ENCODE assay signal across 16 cellular contexts in the genomic region with DNA sequence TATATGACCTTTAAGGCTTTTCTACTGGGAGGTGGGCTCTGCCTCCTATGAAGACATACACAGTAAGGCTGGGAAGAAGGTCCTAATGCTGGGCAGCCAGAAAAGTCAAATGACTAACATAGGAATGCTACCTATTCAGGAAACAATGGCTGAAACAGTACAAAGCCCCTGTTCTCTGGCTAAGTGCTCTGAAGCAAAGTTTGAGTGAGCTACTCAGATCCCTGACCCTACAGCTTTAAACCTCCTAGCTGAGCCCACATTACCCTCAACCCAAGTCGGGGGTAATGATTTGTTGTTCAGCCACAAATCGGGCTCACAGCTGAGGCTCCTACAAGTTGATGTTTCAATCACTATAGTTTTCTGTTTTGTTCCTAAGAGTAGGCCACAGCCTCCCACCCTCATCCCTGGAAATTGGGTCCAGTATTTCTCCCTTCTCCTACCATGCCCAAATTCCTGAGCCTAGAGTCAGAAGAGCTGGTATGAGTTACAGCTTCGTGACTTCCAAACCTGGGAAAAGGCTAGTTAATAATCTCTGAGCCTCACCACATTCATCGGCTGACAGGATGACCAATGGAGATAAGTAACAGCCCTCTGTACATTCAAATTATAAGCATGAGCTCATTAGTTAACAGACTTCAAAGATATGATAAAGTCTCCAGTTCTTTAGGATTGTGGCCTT. TPM values are rescaled to one million over a fixed set of nuclear protein-coding genes. Genes with fewer than 3 reads are reported as not detected.
DNase-seq lines count a peak whose midpoint lies in the region; ATAC-seq and TF ChIP-seq lines count a peak whose summit lies in the region.
"Had no signal": no experiment of that assay in that cellular context is flagged by ENCODE, and none has a peak within 500 bp of the region (broad histone marks: within the 10 kb centered on the region; RNA-seq: fewer than 3 reads in every experiment).

No MANE protein-coding gene starts in this region.

- no peak overlapping the region for H3K4me2 ChIP-seq in GM23248 (ENCODE audit: unreplicated experiment)
- H3K4me2 ChIP-seq in osteoblast (ENCODE audit: insufficient read depth, low read length), result no peak overlapping the region
- H3K4me2 ChIP-seq: BLaER1 had no signal

- H3K36me3 Mint-ChIP-seq in WTC11, result peaks cover 4% of the 10 kb centered on the region; the same call in 1 of the 2 replicates
- H3K36me3 Mint-ChIP-seq in activated naive CD4-positive, alpha-beta T cell treated with anti-CD3 and anti-CD28 coated beads, Interleukin-2, amount 50 U/mL, for 72 hours, result no peaks in the 10 kb centered on the region

- ATAC-seq in WTC11 (peak; percentile 50; the same call in 1 of the 2 replicates), foreskin keratinocyte (peak; percentile 45)
- no peak for ATAC-seq in activated naive CD4-positive, alpha-beta T cell treated with anti-CD3 and anti-CD28 coated beads, Interleukin-2, amount 50 U/mL, for 72 hours
- ATAC-seq: right cardiac atrium had no signal

- WGBS in GM23248 (ENCODE audit: low coverage in 1 of 2, low lambda C conversion rate in 2 of 2, missing lambda C conversion rate in 2 of 2), 2 experiments, result 87 to 89% methylated on average over 4 of the region's 4 CpGs

- TF ChIP-seq CTCF in WTC11 (IDR thresholded peaks at IDR 0.05), result no peak
- no peak for TF ChIP-seq CTCF in foreskin keratinocyte (conservative IDR thresholded peaks at IDR 0.05)
- TF ChIP-seq CTCF in osteoblast (IDR thresholded peaks at IDR 0.05; ENCODE audit: extremely low read depth, low read depth, low read length), result no peak

- H3K9me3 ChIP-seq in GM23248 (ENCODE audit: low read depth) (no peaks in the 10 kb centered on the region), osteoblast (ENCODE audit: low read depth, low read length) (no peaks in the 10 kb centered on the region), SJCRH30 (replicated peaks) (no peaks in the 10 kb centered on the region)
- H3K9me3 ChIP-seq: BLaER1 had no signal

- no peaks in the 10 kb centered on the region for H3F3A ChIP-seq in GM23248 (ENCODE audit: insufficient read depth)

- peak overlapping the region; percentile 53; the same call in 1 of the 2 replicates for H3K27ac Mint-ChIP-seq in WTC11
- no peak overlapping the region for H3K27ac Mint-ChIP-seq in activated naive CD4-positive, alpha-beta T cell treated with anti-CD3 and anti-CD28 coated beads, Interleukin-2, amount 50 U/mL, for 72 hours

- no peaks in the 10 kb centered on the region for H3K27me3 ChIP-seq in GM23248 (replicated peaks; ENCODE audit: insufficient read depth)
- no peaks in the 10 kb centered on the region for H3K27me3 ChIP-seq in foreskin keratinocyte
- no peaks in the 10 kb centered on the region for H3K27me3 ChIP-seq in osteoblast (ENCODE audit: insufficient read depth, low read length)
- H3K27me3 ChIP-seq in SJCRH30, result no peaks in the 10 kb centered on the region
- H3K27me3 ChIP-seq: BLaER1 had no signal

- CTCF ChIA-PET in WTC11 (lab: Charles Lee), result interaction anchor here (1.3 kb wide), 1 partner anchor 14 kb away, joined by 3 read pairs; no protein-coding TSS in a partner anchor

- H4K20me1 ChIP-seq in GM23248 (ENCODE audit: insufficient read depth), result no peaks in the 10 kb centered on the region
- H4K20me1 ChIP-seq in osteoblast (ENCODE audit: insufficient read depth, low read length), result peaks cover 5% of the 10 kb centered on the region

- H3K27ac ChIP-seq in GM23248 (peak overlapping the region; percentile 51), foreskin keratinocyte (no peak overlapping the region), osteoblast (ENCODE audit: low read depth, low read length) (peak overlapping the region; percentile 84), SJCRH30 (no peak overlapping the region)
- H3K27ac ChIP-seq: BLaER1 had no signal

- H3K4me1 ChIP-seq in GM23248 (ENCODE audit: insufficient read depth) (peaks cover 11% of the 10 kb centered on the region; the same call in 1 of the 2 replicates), foreskin keratinocyte (no peaks in the 10 kb centered on the region), osteoblast (ENCODE audit: insufficient read depth, low read length) (peaks cover 14% of the 10 kb centered on the region), SJCRH30 (no peaks in the 10 kb centered on the region)

- DNase-seq in GM23248 (peak; percentile 46), WTC11 (ENCODE audit: low spot score) (no peak), foreskin keratinocyte (no peak), osteoblast (ENCODE audit: insufficient read length, low spot score, missing footprints) (no peak), middle frontal gyrus (ENCODE audit: extremely low spot score, low spot score) (no peak), NCI-H1105 (lab: John Stamatoyannopoulos, UW) (no peak), SJCRH30 (no peak)
- DNase-seq in activated naive CD4-positive, alpha-beta T cell treated with anti-CD3 and anti-CD28 coated beads, Interleukin-2, amount 50 U/mL, for 72 hours (ENCODE audit: low spot score in 2 of 2), result no peak
- DNase-seq: activated gamma-delta T cell treated with Interleukin-2 at 50 U/mL for 16 hours; NCI-H748 treated with DMSO at 0.1 percent for 48 hours; right cardiac atrium; stimulated activated CD4-positive, alpha-beta T cell treated with anti-CD3 and anti-CD28 coated beads, Interleukin-2, amount 100 ng/mL, for 48 hours; stimulated activated CD8-positive, alpha-beta memory T cell treated with anti-CD3 and anti-CD28 coated beads, Interleukin-4, amount 100 ng/mL, for 48 hours; SW 1271 had no signal

- H3K4me3 ChIP-seq in GM23248 (no peak overlapping the region), osteoblast (ENCODE audit: insufficient read depth, low read length) (no peak overlapping the region), SJCRH30 (no peak overlapping the region)
- H3K4me3 ChIP-seq: BLaER1, lung had no signal

- no peaks in the 10 kb centered on the region for H3K9me3 Mint-ChIP-seq in WTC11
- H3K9me3 Mint-ChIP-seq in activated naive CD4-positive, alpha-beta T cell treated with anti-CD3 and anti-CD28 coated beads, Interleukin-2, amount 50 U/mL, for 72 hours, result no peaks in the 10 kb centered on the region

- H3K9me2 ChIP-seq in GM23248 (ENCODE audit: insufficient read depth), result no peaks in the 10 kb centered on the region

- POLR2A ChIA-PET in WTC11 (lab: Charles Lee), result no interaction called here

- H3K4me3 Mint-ChIP-seq in WTC11, result no peak overlapping the region

- no peak overlapping the region for H2AFZ ChIP-seq in GM23248
- H2AFZ ChIP-seq in osteoblast (ENCODE audit: low read length), result no peak overlapping the region

- H3K79me2 ChIP-seq in GM23248 (ENCODE audit: insufficient read depth), result peaks cover 77% of the 10 kb centered on the region
- H3K79me2 ChIP-seq in osteoblast (ENCODE audit: insufficient read depth, low read length), result peaks cover 17% of the 10 kb centered on the region

- H3K4me1 Mint-ChIP-seq in WTC11, result peaks cover 2% of the 10 kb centered on the region; the same call in 1 of the 2 replicates

- H3K36me3 ChIP-seq in GM23248 (ENCODE audit: low read depth), result 0 out of 2 replicates have a peak, but pooled peaks cover 7% of the 10 kb centered on the region
- H3K36me3 ChIP-seq in osteoblast (ENCODE audit: insufficient read depth, low read length), result no peaks in the 10 kb centered on the region
- peaks cover 10% of the 10 kb centered on the region for H3K36me3 ChIP-seq in SJCRH30

- H3K27me3 Mint-ChIP-seq in WTC11 (ENCODE audit: low read depth), result no peaks in the 10 kb centered on the region

- no peak overlapping the region for H3K9ac ChIP-seq in GM23248
- H3K9ac ChIP-seq: BLaER1 had no signal

- in situ Hi-C loops in GM23248 (cut with MboI), result no loop called here

TF ChIP-seq in WTC11, 78 proteins besides CTCF, POLR2A, EP300 and RAD21 (continues in another document):
- TF ChIP-seq ZSCAN18 (CRISPR knock-in tag; IDR thresholded peaks at IDR 0.05) (no peak), FOXJ3 (CRISPR knock-in tag; IDR thresholded peaks at IDR 0.05; ENCODE audit: borderline replicate concordance) (no peak), IRF2 (CRISPR knock-in tag; IDR thresholded peaks at IDR 0.05; ENCODE audit: borderline replicate concordance, low read depth) (no peak), ATF3 (CRISPR knock-in tag; conservative IDR thresholded peaks at IDR 0.05) (no peak), ATF2 (CRISPR knock-in tag; IDR thresholded peaks at IDR 0.05; ENCODE audit: borderline replicate concordance, low read depth) (no peak), ZNF219 (CRISPR knock-in tag; IDR thresholded peaks at IDR 0.05; ENCODE audit: borderline replicate concordance) (no peak), ZNF138 (CRISPR knock-in tag; conservative IDR thresholded peaks at IDR 0.05) (no peak)

RNA-seq across cellular contexts. Expression of gene BTBD7, which starts 46.5 kb away (rescaled TPM):
- total RNA-seq in GM23248 (2014; rRNA removed; shearing (Covaris generic)), result 18.2 and 25.3 TPM in 2 replicates
- polyA plus RNA-seq in GM23248 (2016; fragmentation: Nextera tagmentation; extraction: Ambion mirVana) (13.1 and 14.3 TPM in 2 replicates), foreskin keratinocyte (7.0 and 9.4 TPM in 2 replicates)
- total RNA-seq in WTC11 (2021) (29.2 to 34.1 TPM (median 31.3 TPM) in 3 replicates), foreskin keratinocyte (31.5 and 36.4 TPM in 2 replicates), osteoblast (31.1 and 31.5 TPM in 2 replicates)
- total RNA-seq in activated naive CD4-positive, alpha-beta T cell treated with anti-CD3 and anti-CD28 coated beads, Interleukin-2, amount 50 U/mL, for 72 hours, result 10 to 100 TPM in 1 of 2 donors, 1 to 10 TPM in 1; 9.7 to 16.5 TPM
- total RNA-seq in SJCRH30 (2014; rRNA removed; shearing (Covaris generic)), result 22.2 and 23.4 TPM in 2 replicates

Comparison
In these comparisons a context has a peak if more than half of its experiments do, and no peak if none do; other contexts are left out.
1. H3K27ac ChIP-seq: peak in GM23248 (single experiment) and osteoblast (single experiment); none in foreskin keratinocyte (single experiment) and SJCRH30 (single experiment).
2. ATAC-seq: peak in WTC11 (single experiment) and foreskin keratinocyte (single experiment); none in activated naive CD4-positive, alpha-beta T cell treated with anti-CD3 and anti-CD28 coated beads, Interleukin-2, amount 50 U/mL, for 72 hours (0 of 2).